9 cellular contexts compared by ENCODE assay signal in genomic region chr4:1194028-1194900, GRCh38. TPM values are rescaled to one million over a fixed set of nuclear protein-coding genes. Genes with fewer than 3 reads are reported as not detected.
A peak's percentile ranks its signal among the peaks of the same experiment; 100 is the strongest.
DNase-seq lines count a peak whose midpoint lies in the region; ATAC-seq and TF ChIP-seq lines count a peak whose summit lies in the region.
"Had no signal": no experiment of that assay in that cellular context is flagged by ENCODE, and none has a peak within 500 bp of the region (broad histone marks: within the 10 kb centered on the region; RNA-seq: fewer than 3 reads in every experiment).

No MANE protein-coding gene starts in this region.

- intact Hi-C loops in uterus (cut with DNase I; ENCODE audit: low total_unique reads): no loop called here

- H3K4me1 ChIP-seq in mucosa of rectum (ENCODE audit: control insufficient read depth in 2 of 2, insufficient read depth in 2 of 2, low read length in 2 of 2) (peaks cover 20% of the 10 kb centered on the region in 2 donors), uterus (peaks cover 5 to 30% of the 10 kb centered on the region in 2 donors)

- H3K27ac ChIP-seq in mucosa of rectum (ENCODE audit: low read depth in 2 of 2, low read length in 2 of 2): peak overlapping the region; percentile 68 to 71
- H3K27ac ChIP-seq in uterus: peak overlapping the region; percentile 93 to 99

- peak overlapping the region in 1 of 2 donors; percentile 59 for H3K9ac ChIP-seq in mucosa of rectum (ENCODE audit: low read depth in 1 of 2, low read length in 2 of 2)

- no peaks in the 10 kb centered on the region for H3K27me3 ChIP-seq in mucosa of rectum (ENCODE audit: control insufficient read depth in 2 of 2, insufficient read depth in 2 of 2, low read length in 2 of 2)
- H3K27me3 ChIP-seq in uterus: no peaks in the 10 kb centered on the region

- TF ChIP-seq CTCF in uterus (IDR thresholded peaks at IDR 0.05): peak in 2 of 4 experiments; percentile 13 to 19

- no peaks in the 10 kb centered on the region for H3K9me3 ChIP-seq in mucosa of rectum (ENCODE audit: control insufficient read depth in 2 of 2, low read length in 2 of 2)
- H3K9me3 ChIP-seq in uterus: no peaks in the 10 kb centered on the region

- ATAC-seq in HG02973 (IDR thresholded peaks at IDR 0.05; ENCODE audit: unreplicated experiment): no peak

- H3K36me3 ChIP-seq in mucosa of rectum (ENCODE audit: control insufficient read depth in 2 of 2, insufficient read depth in 2 of 2, low read length in 2 of 2) (peaks cover 5 to 6% of the 10 kb centered on the region in 2 donors), uterus (no peaks in the 10 kb centered on the region)

- no peak for TF ChIP-seq POLR2A in uterus (IDR thresholded peaks at IDR 0.05)

- DNase-seq in activated effector memory CD4-positive, alpha-beta T cell treated with anti-CD3 and anti-CD28 coated beads, Interleukin-2, amount 50 U/mL, for 16 hours: peak; percentile 54
- DNase-seq in activated effector memory CD4-positive, alpha-beta T cell treated with Interleukin-2 at 50 U/mL for 16 hours: no peak
- peak; percentile 46 for DNase-seq in ecto neural progenitor cell (ENCODE audit: low spot score)
- peak; percentile 82 to 88 for DNase-seq in uterus
- DNase-seq in DMS79 (lab: John Stamatoyannopoulos, UW): no peak
- no peak for DNase-seq in NCI-H510A treated with DMSO at 0.1 percent for 48 hours (lab: John Stamatoyannopoulos, UW)
- DNase-seq: NCI-H2171 treated with DMSO at 0.1 percent for 48 hours had no signal

- H3K4me3 ChIP-seq in mucosa of rectum (ENCODE audit: low read length in 2 of 2) (peak overlapping the region in 1 of 2 donors; percentile 23), uterus (peak overlapping the region in 1 of 2 donors; percentile 20)

RNA-seq across cellular contexts. Expression of gene SPON2, which starts 21.9 kb away (rescaled TPM):
- 100 to 1,000 TPM in 2 of 4 donors, 10 to 100 TPM in 2; 60.6 to 262 (median 115) TPM for total RNA-seq in uterus

RNA-seq across cellular contexts. Expression of gene CTBP1, which starts 54.7 kb away (rescaled TPM):
- 100 to 1,000 TPM; 104 to 193 (median 162) TPM for total RNA-seq in uterus

Comparison
In these comparisons a context has a peak if more than half of its experiments do, and no peak if none do; other contexts are left out.
1. DNase-seq: peak in activated effector memory CD4-positive, alpha-beta T cell treated with anti-CD3 and anti-CD28 coated beads, Interleukin-2, amount 50 U/mL, for 16 hours (single experiment), ecto neural progenitor cell (single experiment) and uterus (2 of 2); none in activated effector memory CD4-positive, alpha-beta T cell treated with Interleukin-2 at 50 U/mL for 16 hours (single experiment), DMS79 (single experiment) and NCI-H510A treated with DMSO at 0.1 percent for 48 hours (single experiment).